In genomic region chr1:161209790-161210409, GRCh38 we compare ENCODE assay signal across 8 cellular contexts. TPM values are rescaled to one million over a fixed set of nuclear protein-coding genes. Genes with fewer than 3 reads are reported as not detected.
DNase-seq lines count a peak whose midpoint lies in the region; ATAC-seq, FAIRE-seq and TF ChIP-seq lines count a peak whose summit lies in the region.

No MANE protein-coding gene starts in this region.

- peak; percentile 62 for FAIRE-seq in H1 (lab: Jason Lieb, UNC)

- H3K4me1 Mint-ChIP-seq in stimulated activated naive B cell treated with anti-CD40 and anti-IgM and Interleukin-4, amounts not matched to agents 10 μg/mL and 1 μg/mL and 100 μg/mL, for 72 hours = peaks cover 16 to 25% of the 10 kb centered on the region in 2 donors

- H2AFZ ChIP-seq in H1 (ENCODE audit: low read length) = no peak overlapping the region

- CTCF ChIA-PET in H1 (lab: Charles Lee; ENCODE audit: partially characterized antibody) = interaction anchor here (0.6 to 23.7 kb wide), 13 partner anchors 5 to 171 kb away, joined by 3 to 427 read pairs (median 9); partner anchors contain the start of genes ADAMTS4, APOA2, FCER1G and NDUFS2

- DNase-seq in GM10266 (ENCODE audit: extremely low spot score) (peak; percentile 69), HT1080 (ENCODE audit: low read depth) (peak; percentile 70), NOMO-1 treated with DMSO at 0.1 percent for 48 hours (lab: John Stamatoyannopoulos, UW; ENCODE audit: unreplicated experiment) (peak; percentile 78), H1 (ENCODE audit: low read depth in 1 of 2, low spot score in 2 of 2) (peak; percentile 67 to 92), mucosa of descending colon (peak; percentile 62 to 78 (median 75)), cerebellar nuclear complex (lab: John Stamatoyannopoulos, UW) (no peak)
- peak; percentile 45 to 48 for DNase-seq in activated CD8-positive, alpha-beta memory T cell treated with anti-CD3 and anti-CD28 coated beads for 4 hours (ENCODE audit: low read depth in 2 of 2)
- DNase-seq in stimulated activated naive B cell treated with anti-CD40 and anti-IgM and Interleukin-4, amounts not matched to agents 10 μg/mL and 1 μg/mL and 100 μg/mL, for 72 hours = peak; percentile 65

- no peak overlapping the region for H4K8ac ChIP-seq in H1 (ENCODE audit: extremely low read depth, insufficient read depth, low read length)

- no peak overlapping the region for H4K5ac ChIP-seq in H1 (ENCODE audit: insufficient read length, low read depth, low read length)

- H2AK5ac ChIP-seq in H1 (ENCODE audit: low read depth, low read length) = no peak overlapping the region

- H3K36me3 ChIP-seq in H1 (ENCODE audit: control insufficient read depth in 2 of 4, insufficient read depth in 4 of 4, low read length in 3 of 4) = peaks cover 38 to 73% (median 61%) of the 10 kb centered on the region in 4 experiments
- peaks cover 14% of the 10 kb centered on the region for H3K36me3 ChIP-seq in mucosa of descending colon (ENCODE audit: low read depth)

- H3K18ac ChIP-seq in H1 (ENCODE audit: extremely low read depth, low read length) = no peak overlapping the region

- no peak overlapping the region for H2BK5ac ChIP-seq in H1 (ENCODE audit: low read depth, low read length)

- H3K23me2 ChIP-seq in H1 (ENCODE audit: low read depth, low read length) = no peaks in the 10 kb centered on the region

- no peak overlapping the region for H2BK15ac ChIP-seq in H1 (ENCODE audit: low read length)

- no peak overlapping the region for H3K9ac ChIP-seq in H1 (replicated peaks in 1 of 4; ENCODE audit: extremely low read depth in 1 of 4, low read depth in 3 of 4, low read length in 3 of 4)

- TF ChIP-seq POLR2A in H1 (IDR thresholded peaks at IDR 0.05; ENCODE audit: control extremely low read depth in 1 of 2, low read depth in 2 of 2, low read length in 2 of 2) = no peak

- H2BK12ac ChIP-seq in H1 (ENCODE audit: low read depth, low read length) = no peak overlapping the region

- H3K4me2 ChIP-seq in H1 (ENCODE audit: insufficient read depth in 1 of 2, low read depth in 2 of 2, low read length in 2 of 2) = no peak overlapping the region

- no peaks in the 10 kb centered on the region for H3K27me3 ChIP-seq in H1 (replicated peaks in 1 of 4; ENCODE audit: control insufficient read depth in 3 of 4, extremely low read depth in 1 of 4, insufficient read depth in 3 of 4, low read length in 3 of 4)

- no peak overlapping the region for H3K14ac ChIP-seq in H1 (ENCODE audit: insufficient read length)

- TF ChIP-seq CTCF in GM10266 (IDR thresholded peaks at IDR 0.05; ENCODE audit: control insufficient read depth, insufficient read depth, low read depth, missing control alignments) (peak; percentile 82), H1 (IDR thresholded peaks at IDR 0.05; ENCODE audit: control extremely low read depth in 1 of 3, insufficient read depth in 1 of 3, low read depth in 1 of 3, low read length in 3 of 3) (peak; percentile 89 to 98 (median 97)), mucosa of descending colon (IDR thresholded peaks at IDR 0.05) (peak; percentile 79)

- peaks cover 1 to 11% of the 10 kb centered on the region in 2 experiments for H4K20me1 ChIP-seq in H1 (replicated peaks in 1 of 2; ENCODE audit: control insufficient read depth in 1 of 2, insufficient read depth in 2 of 2, low read length in 2 of 2)

- H2BK20ac ChIP-seq in H1 (ENCODE audit: low read length) = no peak overlapping the region

- no peak overlapping the region for H3K23ac ChIP-seq in H1 (ENCODE audit: insufficient read length)

- no peak overlapping the region for H3K27ac Mint-ChIP-seq in stimulated activated naive B cell treated with anti-CD40 and anti-IgM and Interleukin-4, amounts not matched to agents 10 μg/mL and 1 μg/mL and 100 μg/mL, for 72 hours

- H3K4me1 ChIP-seq in H1 (replicated peaks in 1 of 4; ENCODE audit: control insufficient read depth in 3 of 4, insufficient read depth in 4 of 4, low read length in 3 of 4) (peaks cover 0 to 4% (median 1%) of the 10 kb centered on the region in 4 experiments; a peak in 4 of 7 replicates), mucosa of descending colon (ENCODE audit: low read depth) (peaks cover 6% of the 10 kb centered on the region)

- peak; percentile 92 for ATAC-seq in mucosa of descending colon
- ATAC-seq in stimulated activated naive B cell treated with anti-CD40 and anti-IgM and Interleukin-4, amounts not matched to agents 10 μg/mL and 1 μg/mL and 100 μg/mL, for 72 hours (replicated peaks) = peak; percentile 91 to 97

- H4K91ac ChIP-seq in H1 (replicated peaks; ENCODE audit: insufficient read length, low read length) = no peak overlapping the region

- intact Hi-C loops in mucosa of descending colon (cut with DNase I, micrococcal nuclease) = no loop called here

- H3K36me3 Mint-ChIP-seq in stimulated activated naive B cell treated with anti-CD40 and anti-IgM and Interleukin-4, amounts not matched to agents 10 μg/mL and 1 μg/mL and 100 μg/mL, for 72 hours = peaks cover 63 to 74% of the 10 kb centered on the region in 2 donors

- no peaks in the 10 kb centered on the region for H3K79me2 ChIP-seq in H1 (ENCODE audit: control insufficient read depth in 1 of 2, insufficient read depth in 2 of 2, low read length in 2 of 2)

- H3K4me3 ChIP-seq in H1 (ENCODE audit: extremely low read depth in 1 of 4, insufficient read depth in 2 of 4, low read depth in 3 of 4, low read length in 4 of 4) (no peak overlapping the region), mucosa of descending colon (no peak overlapping the region)

- POLR2A ChIA-PET in H1 (lab: Charles Lee; ENCODE audit: partially characterized antibody) = interaction anchor here (0.6 to 2.0 kb wide), 4 partner anchors 10 to 91 kb away, joined by 3 to 6 read pairs (median 4); partner anchors contain the start of gene USP21

- H2BK120ac ChIP-seq in H1 (replicated peaks; ENCODE audit: low read depth, low read length) = no peak overlapping the region

- TF ChIP-seq EP300 in H1 (IDR thresholded peaks at IDR 0.05; ENCODE audit: borderline replicate concordance in 1 of 2, low read depth in 2 of 2, low read length in 2 of 2) = 0 out of 3 replicates have a peak, but pooled peaks of 1 of the 2 experiments have one; percentile 41

- H3K4ac ChIP-seq in H1 (replicated peaks; ENCODE audit: insufficient read length, low read depth, low read length) = no peak overlapping the region

- no peak overlapping the region for H3K4me3 Mint-ChIP-seq in stimulated activated naive B cell treated with anti-CD40 and anti-IgM and Interleukin-4, amounts not matched to agents 10 μg/mL and 1 μg/mL and 100 μg/mL, for 72 hours

- no peaks in the 10 kb centered on the region for H3K79me1 ChIP-seq in H1 (ENCODE audit: low read depth, low read length)

- H3K27me3 Mint-ChIP-seq in stimulated activated naive B cell treated with anti-CD40 and anti-IgM and Interleukin-4, amounts not matched to agents 10 μg/mL and 1 μg/mL and 100 μg/mL, for 72 hours = peaks cover under 1 to 1% of the 10 kb centered on the region in 2 donors

- 63% methylated on average over 11 of the region's 11 CpGs; no CpG with 5 or more reads in 1 of the 2 experiments for WGBS in H1 (ENCODE audit: extremely low coverage in 1 of 2, insufficient coverage in 1 of 2, insufficient read length in 1 of 2, insufficient replicate concordance in 2 of 2, low coverage in 1 of 2, low lambda C conversion rate in 2 of 2, missing lambda C conversion rate in 1 of 2), 2 experiments

- no peak overlapping the region for H3K56ac ChIP-seq in H1 (replicated peaks; ENCODE audit: insufficient read length, low read depth, low read length)

- 0 out of 2 replicates have a peak overlapping the region, but pooled peaks have one; percentile 5 for H3K27ac ChIP-seq in H1 (ENCODE audit: low read depth, low read length)

- peak; percentile 94 to 98 for TF ChIP-seq RAD21 in H1 (IDR thresholded peaks at IDR 0.05 in 1 of 2, conservative IDR thresholded peaks at IDR 0.05 in 1 of 2; ENCODE audit: low read depth in 2 of 2, low read length in 2 of 2)

- H3K9me3 Mint-ChIP-seq in stimulated activated naive B cell treated with anti-CD40 and anti-IgM and Interleukin-4, amounts not matched to agents 10 μg/mL and 1 μg/mL and 100 μg/mL, for 72 hours = no peaks in the 10 kb centered on the region

- no peaks in the 10 kb centered on the region for H3K9me3 ChIP-seq in H1 (ENCODE audit: insufficient read depth in 2 of 2, low read depth in 1 of 2, low read length in 1 of 2)
- no peaks in the 10 kb centered on the region for H3K9me3 ChIP-seq in mucosa of descending colon

RNA-seq across cellular contexts. Expression of gene FCER1G, which starts 5.2 kb away (rescaled TPM):
- 0.64 TPM in 1 of 2 replicates, not detected in the other for total RNA-seq in HT1080 (2014; rRNA removed; shearing (Covaris generic))
- polyA plus RNA-seq in HT1080 (2015; cell fraction: cytosol; rRNA removed) = 1.5 and 1.8 TPM in 2 replicates
- 0.69 and 2.4 TPM in 2 replicates for polyA plus RNA-seq in HT1080 (2015; cell fraction: nucleus; rRNA removed)
- total RNA-seq in H1 (2021; fragmentation: NEBNext Ultra II Directional; extraction: Animal tissue kit (Norgen Biotek cat#: 25700)) = 0.86 TPM in 1 of 2 replicates, not detected in the other
- polyA plus RNA-seq in H1 (2011; rRNA removed) = 0.85 and 1.6 TPM in 2 replicates
- polyA plus RNA-seq in H1 (2011; cell fraction: cytosol; rRNA removed) = 0.43 TPM
- 0.66 TPM for polyA plus RNA-seq in H1 (2011; cell fraction: nucleus; rRNA removed)
- polyA plus RNA-seq in H1 (2012, experiment 1 of 2) = 0.40 to 0.58 TPM (median 0.48 TPM) in 3 of 4 replicates, not detected in the other
- polyA plus RNA-seq in H1 (2012, experiment 2 of 2) = 0.93 TPM
- polyA plus RNA-seq in H1 (2013, experiment 1 of 2) = 0.85 TPM
- 0.85 TPM for polyA plus RNA-seq in H1 (2013, experiment 2 of 2)
- not detected in 2 replicates for polyA minus RNA-seq in H1 (2011; rRNA and poly(A)+ RNA removed)
- polyA minus RNA-seq in H1 (2011; cell fraction: cytosol; rRNA and poly(A)+ RNA removed) = not detected
- polyA minus RNA-seq in H1 (2011; cell fraction: nucleus; rRNA and poly(A)+ RNA removed) = not detected
- total RNA-seq in mucosa of descending colon = 10 to 100 TPM in 2 of 3 donors, 1 to 10 TPM in 1; 5.8 to 43.9 (median 27.1) TPM

RNA-seq across cellular contexts. Expression of gene NDUFS2, which starts 7.7 kb away (rescaled TPM):
- 185 and 202 TPM in 2 replicates for total RNA-seq in HT1080 (2014; rRNA removed; shearing (Covaris generic))
- polyA plus RNA-seq in HT1080 (2015; cell fraction: cytosol; rRNA removed) = 126 and 131 TPM in 2 replicates
- polyA plus RNA-seq in HT1080 (2015; cell fraction: nucleus; rRNA removed) = 183 and 200 TPM in 2 replicates
- 88.7 and 95.1 TPM in 2 replicates for total RNA-seq in H1 (2021; fragmentation: NEBNext Ultra II Directional; extraction: Animal tissue kit (Norgen Biotek cat#: 25700))
- 100 and 113 TPM in 2 replicates for polyA plus RNA-seq in H1 (2011; rRNA removed)
- polyA plus RNA-seq in H1 (2011; cell fraction: cytosol; rRNA removed) = 140 TPM
- 108 TPM for polyA plus RNA-seq in H1 (2011; cell fraction: nucleus; rRNA removed)
- 108 to 115 TPM (median 112 TPM) in 4 replicates for polyA plus RNA-seq in H1 (2012, experiment 1 of 2)
- 55.7 TPM for polyA plus RNA-seq in H1 (2012, experiment 2 of 2)
- 49.8 TPM for polyA plus RNA-seq in H1 (2013, experiment 1 of 2)
- 45.7 TPM for polyA plus RNA-seq in H1 (2013, experiment 2 of 2)
- polyA minus RNA-seq in H1 (2011; rRNA and poly(A)+ RNA removed) = 178 and 185 TPM in 2 replicates
- 86.2 TPM for polyA minus RNA-seq in H1 (2011; cell fraction: cytosol; rRNA and poly(A)+ RNA removed)
- 116 TPM for polyA minus RNA-seq in H1 (2011; cell fraction: nucleus; rRNA and poly(A)+ RNA removed)
- total RNA-seq in mucosa of descending colon = 100 to 1,000 TPM; 119 to 159 (median 154) TPM

RNA-seq across cellular contexts. Expression of gene ADAMTS4, which starts 11.0 kb away (rescaled TPM):
- not detected in 2 replicates for total RNA-seq in HT1080 (2014; rRNA removed; shearing (Covaris generic))
- 0.01 and 0.03 TPM in 2 replicates for polyA plus RNA-seq in HT1080 (2015; cell fraction: cytosol; rRNA removed)
- 0.02 and 0.07 TPM in 2 replicates for polyA plus RNA-seq in HT1080 (2015; cell fraction: nucleus; rRNA removed)
- 7.2 and 12.4 TPM in 2 replicates for total RNA-seq in H1 (2021; fragmentation: NEBNext Ultra II Directional; extraction: Animal tissue kit (Norgen Biotek cat#: 25700))
- polyA plus RNA-seq in H1 (2011; rRNA removed) = 4.6 and 6.4 TPM in 2 replicates
- 3.8 TPM for polyA plus RNA-seq in H1 (2011; cell fraction: cytosol; rRNA removed)
- 8.8 TPM for polyA plus RNA-seq in H1 (2011; cell fraction: nucleus; rRNA removed)
- 6.1 to 7.9 TPM (median 6.5 TPM) in 4 replicates for polyA plus RNA-seq in H1 (2012, experiment 1 of 2)
- 3.1 TPM for polyA plus RNA-seq in H1 (2012, experiment 2 of 2)
- 5.4 TPM for polyA plus RNA-seq in H1 (2013, experiment 1 of 2)
- 4.8 TPM for polyA plus RNA-seq in H1 (2013, experiment 2 of 2)
- polyA minus RNA-seq in H1 (2011; rRNA and poly(A)+ RNA removed) = 9.9 and 12.8 TPM in 2 replicates
- polyA minus RNA-seq in H1 (2011; cell fraction: cytosol; rRNA and poly(A)+ RNA removed) = 11.0 TPM
- 15.4 TPM for polyA minus RNA-seq in H1 (2011; cell fraction: nucleus; rRNA and poly(A)+ RNA removed)
- total RNA-seq in mucosa of descending colon = 1 to 10 TPM in 2 of 3 donors, under 1 TPM in 1; 0.96 to 7.2 (median 3.8) TPM

RNA-seq across cellular contexts. Expression of gene APOA2, which starts 13.5 kb away (rescaled TPM):
- not detected in 2 replicates for total RNA-seq in HT1080 (2014; rRNA removed; shearing (Covaris generic))
- polyA plus RNA-seq in HT1080 (2015; cell fraction: cytosol; rRNA removed) = not detected in 2 replicates
- polyA plus RNA-seq in HT1080 (2015; cell fraction: nucleus; rRNA removed) = not detected in 2 replicates
- not detected in 2 replicates for total RNA-seq in H1 (2021; fragmentation: NEBNext Ultra II Directional; extraction: Animal tissue kit (Norgen Biotek cat#: 25700))
- 0.41 TPM in 1 of 2 replicates, not detected in the other for polyA plus RNA-seq in H1 (2011; rRNA removed)
- 3.6 TPM for polyA plus RNA-seq in H1 (2011; cell fraction: cytosol; rRNA removed)
- not detected for polyA plus RNA-seq in H1 (2011; cell fraction: nucleus; rRNA removed)
- polyA plus RNA-seq in H1 (2012, experiment 1 of 2) = 2.0 to 3.1 TPM in 2 of 4 replicates, not detected in the others
- polyA plus RNA-seq in H1 (2012, experiment 2 of 2) = 8.6 TPM
- polyA plus RNA-seq in H1 (2013, experiment 1 of 2) = not detected
- polyA plus RNA-seq in H1 (2013, experiment 2 of 2) = not detected
- polyA minus RNA-seq in H1 (2011; rRNA and poly(A)+ RNA removed) = not detected in 2 replicates
- not detected for polyA minus RNA-seq in H1 (2011; cell fraction: cytosol; rRNA and poly(A)+ RNA removed)
- not detected for polyA minus RNA-seq in H1 (2011; cell fraction: nucleus; rRNA and poly(A)+ RNA removed)
- not detected for total RNA-seq in mucosa of descending colon

RNA-seq across cellular contexts. Expression of gene TOMM40L, which starts 16.0 kb away (rescaled TPM):
- total RNA-seq in HT1080 (2014; rRNA removed; shearing (Covaris generic)) = 18.2 and 25.8 TPM in 2 replicates
- 9.5 and 10.5 TPM in 2 replicates for polyA plus RNA-seq in HT1080 (2015; cell fraction: cytosol; rRNA removed)
- 12.3 and 13.4 TPM in 2 replicates for polyA plus RNA-seq in HT1080 (2015; cell fraction: nucleus; rRNA removed)
- total RNA-seq in H1 (2021; fragmentation: NEBNext Ultra II Directional; extraction: Animal tissue kit (Norgen Biotek cat#: 25700)) = 13.8 and 15.0 TPM in 2 replicates
- 11.4 and 14.2 TPM in 2 replicates for polyA plus RNA-seq in H1 (2011; rRNA removed)
- polyA plus RNA-seq in H1 (2011; cell fraction: cytosol; rRNA removed) = 14.8 TPM
- 19.7 TPM for polyA plus RNA-seq in H1 (2011; cell fraction: nucleus; rRNA removed)
- 10.0 to 14.8 TPM (median 12.8 TPM) in 4 replicates for polyA plus RNA-seq in H1 (2012, experiment 1 of 2)
- polyA plus RNA-seq in H1 (2012, experiment 2 of 2) = 10.6 TPM
- 9.6 TPM for polyA plus RNA-seq in H1 (2013, experiment 1 of 2)
- polyA plus RNA-seq in H1 (2013, experiment 2 of 2) = 8.8 TPM
- polyA minus RNA-seq in H1 (2011; rRNA and poly(A)+ RNA removed) = 23.4 and 24.7 TPM in 2 replicates
- polyA minus RNA-seq in H1 (2011; cell fraction: cytosol; rRNA and poly(A)+ RNA removed) = 5.9 TPM
- polyA minus RNA-seq in H1 (2011; cell fraction: nucleus; rRNA and poly(A)+ RNA removed) = 21.5 TPM
- 10 to 100 TPM; 17.2 to 24.5 (median 23.5) TPM for total RNA-seq in mucosa of descending colon

Comparison
In these comparisons a context has a peak if more than half of its experiments do, and no peak if none do; other contexts are left out.
1. DNase-seq: peak in GM10266 (single experiment), HT1080 (single experiment), NOMO-1 treated with DMSO at 0.1 percent for 48 hours (single experiment), activated CD8-positive, alpha-beta memory T cell treated with anti-CD3 and anti-CD28 coated beads for 4 hours (2 of 2), H1 (2 of 2), mucosa of descending colon (3 of 3) and stimulated activated naive B cell treated with anti-CD40 and anti-IgM and Interleukin-4, amounts not matched to agents 10 μg/mL and 1 μg/mL and 100 μg/mL, for 72 hours (single experiment); none in cerebellar nuclear complex (0 of 2).
2. Peak in every context shown above with its lines, with median percentiles within 50 percentile points of each other: CTCF ChIP-seq.